24 cellular contexts compared by ENCODE assay signal in the genomic region with DNA sequence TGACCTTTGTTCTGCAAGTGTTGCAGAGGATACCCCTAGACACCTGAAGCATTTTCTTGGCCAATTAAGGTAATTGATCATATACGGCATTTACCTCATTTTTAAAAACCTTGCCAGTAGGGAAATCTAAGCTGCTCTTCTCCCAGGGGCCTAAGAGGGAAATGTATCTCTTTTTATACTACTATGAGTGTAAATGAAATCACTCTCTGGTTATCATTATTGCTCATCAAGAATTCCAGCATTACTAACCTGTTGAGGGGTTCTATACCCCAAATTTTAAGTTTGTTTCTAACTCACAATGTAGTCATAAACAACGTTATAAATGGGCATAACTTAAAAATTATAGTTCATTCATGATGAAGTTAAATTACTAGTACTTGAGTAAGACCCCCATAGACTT.
"Had no signal": no experiment of that assay in that cellular context is flagged by ENCODE, and none has a peak within 500 bp of the region (broad histone marks: within the 10 kb centered on the region; RNA-seq: fewer than 3 reads in every experiment).

No MANE protein-coding gene starts in this region.

- FAIRE-seq: endothelial cell of umbilical vein, keratinocyte had no signal

- H3K4me1 Mint-ChIP-seq: endodermal cell, nephron had no signal

- ATAC-seq: foreskin keratinocyte, lower lobe of right lung, psoas muscle, sciatic nerve had no signal

- H3K27ac Mint-ChIP-seq: endodermal cell, naive B cell, nephron had no signal

- DNase-seq: effector CD4-positive, alpha-beta T cell; endodermal cell; erythroblast; foreskin keratinocyte; immature natural killer cell; left ventricle myocardium inferior; lower lobe of right lung; mesenchymal stem cell; midbrain; naive B cell; psoas muscle; retina; spleen; stimulated activated CD4-positive, alpha-beta T cell treated with anti-CD3 and anti-CD28 coated beads, Interleukin-15, amount 100 ng/mL, for 24 hours; stimulated activated CD4-positive, alpha-beta T cell treated with anti-CD3 and anti-CD28 coated beads, Interleukin-1b, Interleukin-23, amount 100 ng/mL, for 48 hours; stimulated activated CD4-positive, alpha-beta T cell treated with anti-CD3 and anti-CD28 coated beads, Interleukin-4, amount 100 ng/mL, for 24 hours; stimulated activated naive CD4-positive, alpha-beta T cell; stomach; substantia nigra; transverse colon had no signal

- H3K9me3 Mint-ChIP-seq: endodermal cell, immature natural killer cell, naive B cell, nephron had no signal

- H3K27me3 Mint-ChIP-seq: naive B cell had no signal

- H3K4me3 Mint-ChIP-seq: endodermal cell, immature natural killer cell, naive B cell, nephron had no signal
